Comparison of ENCODE assay signal across 1 cellular context in genomic region chr1:225877570-225877969, GRCh38.
TF ChIP-seq lines count a peak whose summit lies in the region.

No MANE protein-coding gene starts in this region.

TF ChIP-seq in HepG2, 621 proteins besides CTCF, POLR2A, EP300 and RAD21:
- TF ChIP-seq SETDB1 (CRISPR knock-in tag; IDR thresholded peaks at IDR 0.05; ENCODE audit: borderline replicate concordance) (no peak), ZNF784 (CRISPR knock-in tag; IDR thresholded peaks at IDR 0.05; ENCODE audit: borderline replicate concordance) (0 out of 2 replicates have a peak, but pooled peaks have one; percentile 6), ZNF766 (CRISPR knock-in tag; IDR thresholded peaks at IDR 0.05; ENCODE audit: borderline replicate concordance) (no peak), ARID4A (CRISPR knock-in tag; IDR thresholded peaks at IDR 0.05; ENCODE audit: borderline replicate concordance) (no peak), CBFB (CRISPR knock-in tag; IDR thresholded peaks at IDR 0.05) (no peak), YY1 (IDR thresholded peaks at IDR 0.05; ENCODE audit: insufficient read depth, insufficient replicate concordance, low read depth, low read length) (peak; percentile 13), MTA1 (CRISPR knock-in tag; IDR thresholded peaks at IDR 0.05; ENCODE audit: borderline replicate concordance) (no peak), ZFY (CRISPR knock-in tag; IDR thresholded peaks at IDR 0.05) (no peak), STAG1 (CRISPR knock-in tag; IDR thresholded peaks at IDR 0.05) (peak; percentile 20; the same call in 1 of the 2 replicates), XRCC5 (optimal IDR thresholded peaks at IDR 0.05; ENCODE audit: low read length) (peak; percentile 82), ZNF687 (CRISPR knock-in tag; IDR thresholded peaks at IDR 0.05) (peak; percentile 21; the same call in 1 of the 2 replicates)
